Comparison of ENCODE assay signal across 10 cellular contexts in the genomic region with DNA sequence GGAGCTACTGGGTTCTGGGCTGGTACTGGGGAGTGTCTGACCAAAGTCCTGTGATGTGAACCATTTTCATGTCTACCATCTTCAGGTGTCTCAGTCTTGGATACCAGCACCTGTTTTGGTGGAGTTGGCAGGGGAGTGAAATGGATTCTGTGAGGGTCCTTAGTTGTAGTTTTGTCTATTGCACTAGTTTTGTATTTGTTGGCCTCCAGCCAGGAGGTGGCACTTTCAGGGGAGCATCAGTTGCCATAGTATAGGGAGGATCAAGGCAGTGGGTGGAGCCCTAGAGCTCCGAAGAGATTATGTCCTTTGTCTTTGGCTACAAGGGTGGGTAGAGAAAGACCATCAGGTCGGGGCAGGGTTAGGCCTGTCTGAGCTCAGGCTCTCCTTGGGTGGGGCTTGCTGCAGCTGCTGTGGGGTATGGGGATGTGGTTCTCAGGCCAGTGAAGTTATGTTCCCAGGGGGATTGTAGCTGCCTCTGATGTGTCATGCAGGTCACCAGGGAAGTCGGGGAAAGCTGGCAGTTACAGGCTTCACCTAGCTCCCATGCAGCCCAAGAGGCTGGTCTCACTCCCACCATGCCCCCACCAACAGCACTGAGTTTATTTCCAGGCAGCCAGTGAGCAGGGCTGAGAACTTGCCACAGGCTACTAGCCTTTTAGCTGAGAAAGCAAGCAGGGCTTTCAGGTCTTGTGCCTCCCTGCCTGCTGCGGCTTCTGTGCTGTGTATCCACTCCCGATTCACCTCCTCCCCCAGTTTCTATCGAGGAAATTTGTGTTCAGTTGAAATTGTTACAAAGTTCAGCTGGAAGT.
DNase-seq lines count a peak whose midpoint lies in the region; ATAC-seq, FAIRE-seq and TF ChIP-seq lines count a peak whose summit lies in the region.
"Had no signal": no experiment of that assay in that cellular context is flagged by ENCODE, and none has a peak within 500 bp of the region (broad histone marks: within the 10 kb centered on the region; RNA-seq: fewer than 3 reads in every experiment).

No MANE protein-coding gene starts in this region.

- H3K4me1 Mint-ChIP-seq in glutamatergic neuron (ENCODE audit: low read depth, unreplicated experiment): no peaks in the 10 kb centered on the region

- H3K4me1 ChIP-seq in kidney (ENCODE audit: control insufficient read depth in 1 of 2, insufficient read depth in 1 of 2, low read depth in 1 of 2, low read length in 2 of 2): no peaks in the 10 kb centered on the region

- no peak for TF ChIP-seq POLR2A in GM18505 (IDR thresholded peaks at IDR 0.05; ENCODE audit: borderline replicate concordance, extremely low read depth, insufficient read depth, insufficient read length)

- TF ChIP-seq CTCF in kidney (IDR thresholded peaks at IDR 0.05; ENCODE audit: borderline replicate concordance, extremely low read depth, insufficient read depth) (no peak), glutamatergic neuron (IDR thresholded peaks at IDR 0.05; ENCODE audit: partially characterized antibody, unreplicated experiment) (no peak)

- DNase-seq in kidney: peak; percentile 49
- no peak for DNase-seq in glutamatergic neuron
- no peak for DNase-seq in central memory CD4-positive, alpha-beta T cell
- DNase-seq in SHP77 (lab: John Stamatoyannopoulos, UW): no peak
- no peak for DNase-seq in activated gamma-delta T cell treated with Interleukin-2 at 50 U/mL for 16 hours

- H3K4me3 ChIP-seq in kidney (ENCODE audit: low read length in 2 of 2): no peak overlapping the region
- H3K4me3 ChIP-seq: lung had no signal

- peaks cover 5% of the 10 kb centered on the region for H3K9me3 Mint-ChIP-seq in glutamatergic neuron (ENCODE audit: unreplicated experiment)

- FAIRE-seq in kidney (lab: Jason Lieb, UNC): no peak

- no peak overlapping the region for H3K9ac ChIP-seq in kidney (ENCODE audit: low read length in 2 of 2)

- ATAC-seq in GM18505 (IDR thresholded peaks at IDR 0.05; ENCODE audit: unreplicated experiment): peak; percentile 60
- ATAC-seq in GM21576 (IDR thresholded peaks at IDR 0.05; ENCODE audit: unreplicated experiment): peak; percentile 41
- peak; percentile 70 for ATAC-seq in HG03571 (IDR thresholded peaks at IDR 0.05; ENCODE audit: unreplicated experiment)

- no peak overlapping the region for H3K27ac ChIP-seq in kidney (ENCODE audit: low read depth in 2 of 2, low read length in 2 of 2)
- H3K27ac ChIP-seq: RWPE1 had no signal

- H3K27ac Mint-ChIP-seq in glutamatergic neuron (ENCODE audit: unreplicated experiment): no peak overlapping the region

- H3K36me3 ChIP-seq in kidney (ENCODE audit: control insufficient read depth in 1 of 2, insufficient read depth in 2 of 2, low read length in 2 of 2): no peaks in the 10 kb centered on the region

- no peak overlapping the region for H3K4me3 Mint-ChIP-seq in glutamatergic neuron (ENCODE audit: unreplicated experiment)

- intact Hi-C loops in kidney (cut with DNase I): no loop called here

- H3K36me3 Mint-ChIP-seq in glutamatergic neuron (ENCODE audit: unreplicated experiment): peaks cover 8% of the 10 kb centered on the region

- H3K9me3 ChIP-seq in kidney (ENCODE audit: control insufficient read depth in 1 of 2, low read length in 2 of 2): peaks cover 0 to 8% of the 10 kb centered on the region in 2 donors

- no peaks in the 10 kb centered on the region for H3K27me3 Mint-ChIP-seq in glutamatergic neuron (ENCODE audit: unreplicated experiment)
